ENCODE assay signal across 10 cellular contexts in genomic region chr6:164085552-164086325, GRCh38.
DNase-seq lines count a peak whose midpoint lies in the region; ATAC-seq and TF ChIP-seq lines count a peak whose summit lies in the region.
"Had no signal": no experiment of that assay in that cellular context is flagged by ENCODE, and none has a peak within 500 bp of the region (broad histone marks: within the 10 kb centered on the region; RNA-seq: fewer than 3 reads in every experiment).

No MANE protein-coding gene starts in this region.

- no peaks in the 10 kb centered on the region for H3K36me3 Mint-ChIP-seq in osteocyte (ENCODE audit: unreplicated experiment)

- TF ChIP-seq CTCF in body of pancreas (IDR thresholded peaks at IDR 0.05) (no peak), osteocyte (IDR thresholded peaks at IDR 0.05) (no peak)

- no peaks in the 10 kb centered on the region for H3K9me3 ChIP-seq in body of pancreas

- 44 to 47% methylated on average over 27 of the region's 27 CpGs for WGBS in body of pancreas, 2 donors

- intact Hi-C loops in body of pancreas (cut with DNase I), result no loop called here

- peak in 1 of 3 donors; percentile 7 for TF ChIP-seq POLR2A in body of pancreas (IDR thresholded peaks at IDR 0.05)

- H3K27me3 ChIP-seq in body of pancreas, result no peaks in the 10 kb centered on the region

- ATAC-seq in body of pancreas, result peak; percentile 94

- H3K4me3 Mint-ChIP-seq in osteocyte (ENCODE audit: unreplicated experiment), result no peak overlapping the region

- peaks cover 11% of the 10 kb centered on the region for H3K4me1 Mint-ChIP-seq in osteocyte (ENCODE audit: unreplicated experiment)

- H3K9me3 Mint-ChIP-seq in osteocyte (ENCODE audit: unreplicated experiment), result no peaks in the 10 kb centered on the region

- peaks cover 7% of the 10 kb centered on the region for H3K4me1 ChIP-seq in body of pancreas

- DNase-seq in AG20443 (ENCODE audit: low spot score) (peak; percentile 91), body of pancreas (peak; percentile 42 to 68 (median 58)), hypothalamus (lab: John Stamatoyannopoulos, UW) (peak in 50 of 51 donors; percentile 31 to 98 (median 86)), osteocyte (ENCODE audit: extremely low spot score, unreplicated experiment) (no peak), NCI-H1092 treated with DMSO at 0.1 percent for 48 hours (lab: John Stamatoyannopoulos, UW) (no peak), NCI-H526 treated with DMSO at 0.1 percent for 48 hours (lab: John Stamatoyannopoulos, UW) (no peak)
- DNase-seq in activated CD4-positive, alpha-beta T cell treated with anti-CD3 and anti-CD28 coated beads, Interleukin-2, amount 50 U/mL, for 48 hours, result no peak
- DNase-seq in stimulated activated CD8-positive, alpha-beta memory T cell treated with anti-CD3 and anti-CD28 coated beads, Interleukin-4, amount 100 ng/mL, for 48 hours, result no peak
- DNase-seq: NCI-H345; stimulated activated CD4-positive, alpha-beta T cell treated with anti-CD3 and anti-CD28 coated beads, Interleukin-12 subunit alpha, Interleukin-12 subunit beta, amount 100 ng/mL, for 4 hours had no signal

- peak overlapping the region; percentile 86 for H3K27ac Mint-ChIP-seq in osteocyte (ENCODE audit: unreplicated experiment)

- H3K4me3 ChIP-seq in body of pancreas, result no peak overlapping the region

- H3K27me3 Mint-ChIP-seq in osteocyte (ENCODE audit: unreplicated experiment), result no peaks in the 10 kb centered on the region

- H3K27ac ChIP-seq in body of pancreas, result peak overlapping the region in 3 of 4 donors; percentile 61 to 81 (median 79)

- no peaks in the 10 kb centered on the region for H3K36me3 ChIP-seq in body of pancreas (replicated peaks in 1 of 2; ENCODE audit: insufficient read depth in 1 of 2, low read depth in 2 of 2)

Comparison
In these comparisons a context has a peak if more than half of its experiments do, and no peak if none do; other contexts are left out.
1. DNase-seq: peak in AG20443 (single experiment), body of pancreas (4 of 4) and hypothalamus (50 of 51); none in osteocyte (single experiment), activated CD4-positive, alpha-beta T cell treated with anti-CD3 and anti-CD28 coated beads, Interleukin-2, amount 50 U/mL, for 48 hours (0 of 2), NCI-H1092 treated with DMSO at 0.1 percent for 48 hours (single experiment), NCI-H526 treated with DMSO at 0.1 percent for 48 hours (single experiment) and stimulated activated CD8-positive, alpha-beta memory T cell treated with anti-CD3 and anti-CD28 coated beads, Interleukin-4, amount 100 ng/mL, for 48 hours (single experiment).